ENCODE assay signal across 8 cellular contexts in genomic region chr16:6643083-6643686, GRCh38.
DNase-seq lines count a peak whose midpoint lies in the region; ATAC-seq and TF ChIP-seq lines count a peak whose summit lies in the region.

No MANE protein-coding gene starts in this region.

- H3K36me3 ChIP-seq in OCI-LY3 (replicated peaks; ENCODE audit: low read depth, low read length): no peaks in the 10 kb centered on the region

- H4K20me1 ChIP-seq in OCI-LY3 (ENCODE audit: insufficient read depth, low read length): no peaks in the 10 kb centered on the region

- H3K4me1 ChIP-seq in OCI-LY3 (ENCODE audit: low read length): no peaks in the 10 kb centered on the region

- H3K4me1 Mint-ChIP-seq in activated naive CD8-positive, alpha-beta T cell treated with anti-CD3 and anti-CD28 coated beads, Interleukin-2, amount 50 U/mL, for 24 hours: peaks cover 2% of the 10 kb centered on the region

- H3K27ac ChIP-seq in OCI-LY3 (ENCODE audit: low read length): no peak overlapping the region

- ATAC-seq in activated naive CD8-positive, alpha-beta T cell treated with anti-CD3 and anti-CD28 coated beads, Interleukin-2, amount 50 U/mL, for 24 hours: no peak
- ATAC-seq in GM21390 (IDR thresholded peaks at IDR 0.05; ENCODE audit: unreplicated experiment) (no peak), GM21529 (IDR thresholded peaks at IDR 0.05; ENCODE audit: unreplicated experiment) (no peak)

- no peaks in the 10 kb centered on the region for H3K9me3 Mint-ChIP-seq in activated naive CD8-positive, alpha-beta T cell treated with anti-CD3 and anti-CD28 coated beads, Interleukin-2, amount 50 U/mL, for 24 hours

- 0 out of 2 replicates have a peak, but pooled peaks cover 4% of the 10 kb centered on the region for H3K27me3 ChIP-seq in OCI-LY3 (ENCODE audit: low read depth, low read length)

- DNase-seq in COLO829 (ENCODE audit: low spot score): peak; percentile 32
- DNase-seq in HFF-Myc (ENCODE audit: extremely low read depth, low read depth): peak; percentile 24
- peak; percentile 48 for DNase-seq in activated naive CD8-positive, alpha-beta T cell treated with anti-CD3 and anti-CD28 coated beads, Interleukin-2, amount 50 U/mL, for 24 hours
- DNase-seq in hypothalamus (lab: John Stamatoyannopoulos, UW): peak in 33 of 51 donors; percentile 0 to 63 (median 15)
- peak; percentile 6 for DNase-seq in skeletal muscle cell (ENCODE audit: low read depth)

- H3K4me3 ChIP-seq in HFF-Myc (replicated peaks; ENCODE audit: low read depth, low read length) (no peak overlapping the region), OCI-LY3 (ENCODE audit: low read length) (no peak overlapping the region), skeletal muscle cell (ENCODE audit: low read depth, low read length) (no peak overlapping the region)

- no peaks in the 10 kb centered on the region for H3K36me3 Mint-ChIP-seq in activated naive CD8-positive, alpha-beta T cell treated with anti-CD3 and anti-CD28 coated beads, Interleukin-2, amount 50 U/mL, for 24 hours (ENCODE audit: low read depth)

- no peak overlapping the region for H3K9ac ChIP-seq in OCI-LY3 (ENCODE audit: low read length)

- H2AFZ ChIP-seq in OCI-LY3 (ENCODE audit: low read depth, low read length): no peak overlapping the region

- no peak overlapping the region for H3K4me3 Mint-ChIP-seq in activated naive CD8-positive, alpha-beta T cell treated with anti-CD3 and anti-CD28 coated beads, Interleukin-2, amount 50 U/mL, for 24 hours

- TF ChIP-seq CTCF in HFF-Myc (IDR thresholded peaks at IDR 0.05; ENCODE audit: low read depth, low read length, missing control alignments) (peak; percentile 67), OCI-LY3 (IDR thresholded peaks at IDR 0.05; ENCODE audit: low read depth, low read length) (peak; percentile 81)

- peaks cover 11% of the 10 kb centered on the region for H3K27me3 Mint-ChIP-seq in activated naive CD8-positive, alpha-beta T cell treated with anti-CD3 and anti-CD28 coated beads, Interleukin-2, amount 50 U/mL, for 24 hours

- no peak overlapping the region for H3K27ac Mint-ChIP-seq in activated naive CD8-positive, alpha-beta T cell treated with anti-CD3 and anti-CD28 coated beads, Interleukin-2, amount 50 U/mL, for 24 hours

- H3K9me3 ChIP-seq in OCI-LY3 (ENCODE audit: insufficient read depth, low read length): no peaks in the 10 kb centered on the region

- H3K79me2 ChIP-seq in OCI-LY3 (ENCODE audit: low read length): no peaks in the 10 kb centered on the region

- H3K4me2 ChIP-seq in OCI-LY3 (ENCODE audit: low read length): no peak overlapping the region
